Comparison of ENCODE assay signal across 22 cellular contexts in genomic region chr19:48988860-48989259, GRCh38. TPM values are rescaled to one million over a fixed set of nuclear protein-coding genes. Genes with fewer than 3 reads are reported as not detected.
"Had no signal": no experiment of that assay in that cellular context is flagged by ENCODE, and none has a peak within 500 bp of the region (broad histone marks: within the 10 kb centered on the region; RNA-seq: fewer than 3 reads in every experiment).

No MANE protein-coding gene starts in this region.

- DNase-seq: activated CD4-positive, alpha-beta T cell treated with anti-CD3 and anti-CD28 coated beads, Interleukin-2, amount 50 U/mL, for 1 hour; activated CD8-positive, alpha-beta memory T cell treated with anti-CD3 and anti-CD28 coated beads for 24 hours; activated CD8-positive, alpha-beta memory T cell treated with anti-CD3 and anti-CD28 coated beads, Interleukin-2, amount 50 U/mL, for 4 hours; activated naive CD4-positive, alpha-beta T cell treated with Interleukin-2 at 50 U/mL for 16 hours; activated T-cell treated with anti-CD3 and anti-CD28 coated beads, Interleukin-2, amount 50 U/mL, for 24 hours; body of pancreas; effector CD4-positive, alpha-beta T cell; foreskin keratinocyte; kidney glomerular epithelial cell; left lung; occipital lobe; stimulated activated CD4-positive, alpha-beta T cell treated with anti-CD3 and anti-CD28 coated beads, Interleukin-2, amount 100 ng/mL, for 48 hours; stimulated activated naive CD4-positive, alpha-beta T cell had no signal

- H3K9me3 Mint-ChIP-seq: activated T-cell treated with anti-CD3 and anti-CD28 coated beads, Interleukin-2, amount 50 U/mL, for 24 hours; dendritic cell treated with granulocyte-macrophage colony-stimulating factor and Interleukin-4, amounts not matched to agents 40 ng/mL and 50 ng/mL, for 4 days; memory B cell; nephron had no signal

- H3K27me3 Mint-ChIP-seq: activated T-cell treated with anti-CD3 and anti-CD28 coated beads, Interleukin-2, amount 50 U/mL, for 24 hours; dendritic cell treated with granulocyte-macrophage colony-stimulating factor and Interleukin-4, amounts not matched to agents 40 ng/mL and 50 ng/mL, for 4 days; memory B cell had no signal

- ATAC-seq: activated CD4-positive, CD25-positive, alpha-beta regulatory T cell treated with anti-CD3 and anti-CD28 coated beads, Interleukin-2, amount 50 U/mL, for 24 hours; body of pancreas; foreskin keratinocyte; left lung; sciatic nerve; SK-N-SH treated with all-trans-retinoic acid at 6 μM for 48 hours had no signal

- H3K4me3 Mint-ChIP-seq: activated T-cell treated with anti-CD3 and anti-CD28 coated beads, Interleukin-2, amount 50 U/mL, for 24 hours; dendritic cell treated with granulocyte-macrophage colony-stimulating factor and Interleukin-4, amounts not matched to agents 40 ng/mL and 50 ng/mL, for 4 days; memory B cell had no signal

- H3K27ac Mint-ChIP-seq: dendritic cell treated with granulocyte-macrophage colony-stimulating factor and Interleukin-4, amounts not matched to agents 40 ng/mL and 50 ng/mL, for 4 days; memory B cell had no signal

RNA-seq across cellular contexts. Expression of gene LHB, which starts 28.0 kb away (rescaled TPM):
- total RNA-seq: left lung; occipital lobe; sciatic nerve; subcutaneous adipose tissue; T-helper 2 cell treated with Interferon-gamma antibody and Interleukin-4, amounts not matched to agents 100 ng/mL and 5 ng/mL, for 36 hours; ureter had no signal
